ENCODE assay signal across 23 cellular contexts in the genomic region with DNA sequence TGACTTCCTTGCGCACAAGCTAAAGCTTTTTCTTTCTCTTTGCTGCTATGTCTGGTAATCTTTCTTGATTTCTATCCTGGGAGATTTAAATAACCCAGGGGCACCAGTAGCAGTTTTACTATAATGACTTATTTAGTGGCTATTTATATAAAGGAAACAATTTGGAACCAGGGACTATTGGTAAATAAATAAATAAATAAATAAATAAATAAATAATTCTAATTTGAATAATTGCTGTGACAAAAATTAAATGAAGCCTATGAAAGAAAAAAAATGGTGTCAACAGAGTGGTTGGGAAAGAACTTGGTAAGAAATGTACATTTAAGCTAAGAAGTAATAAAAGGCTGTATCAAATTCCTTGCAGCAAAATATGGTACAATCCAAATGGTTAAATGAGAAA.
"Had no signal": no experiment of that assay in that cellular context is flagged by ENCODE, and none has a peak within 500 bp of the region (broad histone marks: within the 10 kb centered on the region; RNA-seq: fewer than 3 reads in every experiment).

No MANE protein-coding gene starts in this region.

- FAIRE-seq: endothelial cell of umbilical vein had no signal

- H3K27me3 ChIP-seq: colonic mucosa, dorsolateral prefrontal cortex, esophagus muscularis mucosa, foreskin keratinocyte, gastroesophageal sphincter, heart left ventricle, hepatocyte had no signal

- H3K4me3 ChIP-seq: colonic mucosa, dorsolateral prefrontal cortex, esophagus muscularis mucosa, gastroesophageal sphincter, heart left ventricle, hepatocyte, lower lobe of right lung, mucosa of descending colon had no signal

- H3K9me3 ChIP-seq: colonic mucosa, esophagus muscularis mucosa, gastroesophageal sphincter, heart left ventricle, lower lobe of right lung, mucosa of descending colon had no signal

- DNase-seq: colonic mucosa; cortex of kidney; dermis blood vessel endothelial cell; dorsolateral prefrontal cortex; effector CD4-positive, alpha-beta T cell; effector memory CD4-positive, alpha-beta T cell; foreskin keratinocyte; heart left ventricle; hypothalamus; immature natural killer cell; islet precursor cell; kidney; kidney glomerular epithelial cell; left colon; left ventricle myocardium superior; lower lobe of right lung; mucosa of descending colon had no signal

- H3K9me3 Mint-ChIP-seq: mesothelial cell of epicardium had no signal

- H3K4me3 Mint-ChIP-seq: immature natural killer cell, mesothelial cell of epicardium had no signal

- H3K79me2 ChIP-seq: hepatocyte had no signal

- H3K27ac ChIP-seq: colonic mucosa, dorsolateral prefrontal cortex, esophagus muscularis mucosa, foreskin keratinocyte, gastroesophageal sphincter, heart left ventricle, hepatocyte, lower lobe of right lung had no signal

- H3K4me1 ChIP-seq: colonic mucosa, esophagus muscularis mucosa, foreskin keratinocyte, gastroesophageal sphincter, heart left ventricle, lower lobe of right lung had no signal

- ATAC-seq: foreskin keratinocyte, gastroesophageal sphincter, heart left ventricle, left colon, left lobe of liver, left ventricle myocardium superior, lower lobe of right lung, mucosa of descending colon had no signal

- H3K4me2 ChIP-seq: hepatocyte had no signal

- H3K36me3 ChIP-seq: colonic mucosa, esophagus muscularis mucosa, gastroesophageal sphincter, heart left ventricle, lower lobe of right lung had no signal

- H3K27ac Mint-ChIP-seq: immature natural killer cell, mesothelial cell of epicardium had no signal

- H2AFZ ChIP-seq: hepatocyte had no signal

- H3K36me3 Mint-ChIP-seq: immature natural killer cell, mesothelial cell of epicardium had no signal

- H3K4me1 Mint-ChIP-seq: immature natural killer cell, mesothelial cell of epicardium had no signal
